9 cellular contexts compared by ENCODE assay signal in the genomic region with DNA sequence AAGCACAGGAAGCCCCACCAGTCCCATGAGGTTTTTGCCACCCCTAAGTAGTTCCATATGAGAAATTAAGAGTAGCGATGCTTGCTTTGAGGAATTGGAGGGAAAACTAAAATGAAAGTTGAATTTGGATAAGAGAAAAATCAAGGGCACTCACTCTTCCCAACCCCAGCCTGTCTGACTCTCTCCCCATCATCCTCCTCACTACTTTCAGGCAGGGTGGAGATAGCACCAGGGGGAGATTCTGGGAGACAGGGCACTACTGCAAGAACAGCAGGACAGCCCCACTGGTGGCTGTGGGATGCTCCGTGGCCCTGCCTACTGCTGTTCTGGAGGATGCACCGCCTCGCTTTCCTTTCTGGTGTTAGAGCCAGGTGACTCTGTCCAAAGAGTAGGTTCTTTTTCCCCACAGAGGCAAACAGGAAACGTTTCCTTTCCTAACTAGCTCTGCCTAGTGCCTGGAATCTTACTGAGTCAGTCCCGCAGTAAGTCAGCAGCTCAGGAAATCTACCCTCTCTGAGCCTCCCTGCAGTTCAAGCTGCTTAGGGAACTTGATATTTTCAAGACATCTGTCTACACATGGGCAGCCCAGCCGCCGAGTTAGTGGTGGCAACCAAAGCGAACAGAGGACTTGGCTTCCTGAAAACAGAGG. TPM values are rescaled to one million over a fixed set of nuclear protein-coding genes. Genes with fewer than 3 reads are reported as not detected.
DNase-seq lines count a peak whose midpoint lies in the region; ATAC-seq and TF ChIP-seq lines count a peak whose summit lies in the region.
"Had no signal": no experiment of that assay in that cellular context is flagged by ENCODE, and none has a peak within 500 bp of the region (broad histone marks: within the 10 kb centered on the region; RNA-seq: fewer than 3 reads in every experiment).

No MANE protein-coding gene starts in this region.

- no peaks in the 10 kb centered on the region for H3K9me3 ChIP-seq in liver (ENCODE audit: control insufficient read depth in 4 of 4, low read length in 3 of 4)
- H3K9me3 ChIP-seq: tibial nerve had no signal

- peaks cover 13% of the 10 kb centered on the region; the same call in 2 of the 3 replicates for H3K9me3 Mint-ChIP-seq in GM23338
- no peaks in the 10 kb centered on the region for H3K9me3 Mint-ChIP-seq in MCF 10A (ENCODE audit: unreplicated experiment)

- TF ChIP-seq RAD21 in liver (IDR thresholded peaks at IDR 0.05): no peak

- 67% methylated on average over 9 of the region's 9 CpGs for WGBS in liver

- no peak overlapping the region for H3K4me3 ChIP-seq in GM23338
- H3K4me3 ChIP-seq in liver (ENCODE audit: low read depth in 1 of 3, low read length in 3 of 3): no peak overlapping the region
- H3K4me3 ChIP-seq: tibial nerve had no signal

- H3K4me1 ChIP-seq in GM23338 (ENCODE audit: insufficient read depth): 0 out of 2 replicates have a peak, but pooled peaks cover 3% of the 10 kb centered on the region
- no peaks in the 10 kb centered on the region for H3K4me1 ChIP-seq in liver (ENCODE audit: control insufficient read depth in 4 of 4, insufficient read depth in 4 of 4, low read length in 3 of 4)

- H3K27ac Mint-ChIP-seq in GM23338: no peak overlapping the region
- no peak overlapping the region for H3K27ac Mint-ChIP-seq in MCF 10A (ENCODE audit: low read depth, unreplicated experiment)

- no TSS peak for BruUV-seq in MCF 10A (replicated peaks; lab: Mats Ljungman, UMichigan)

- no peaks in the 10 kb centered on the region for H3K79me2 ChIP-seq in GM23338 (replicated peaks; ENCODE audit: insufficient read depth)

- no peaks in the 10 kb centered on the region for H4K20me1 ChIP-seq in GM23338 (replicated peaks; ENCODE audit: insufficient read depth)

- DNase-seq in A172 (ENCODE audit: low spot score) (peak; percentile 42), GM23338 (ENCODE audit: low spot score) (no peak), amniotic epithelial cell (ENCODE audit: low read depth) (peak; percentile 32), cerebellum (ENCODE audit: low spot score) (no peak), glomerular visceral epithelial cell (ENCODE audit: extremely low spot score) (no peak), MCF 10A (ENCODE audit: unreplicated experiment) (no peak)

- H3K36me3 Mint-ChIP-seq in GM23338 (ENCODE audit: low read depth): peaks cover 2% of the 10 kb centered on the region; the same call in 1 of the 3 replicates
- no peaks in the 10 kb centered on the region for H3K36me3 Mint-ChIP-seq in MCF 10A (ENCODE audit: insufficient read depth, unreplicated experiment)

- POLR2A ChIA-PET in MCF 10A (lab: Yijun Ruan, JAX): interaction anchor here (1.0 to 1.3 kb wide), 5 partner anchors 9 to 113 kb away, joined by 3 read pairs; no protein-coding TSS in a partner anchor

- H3K27me3 Mint-ChIP-seq in GM23338 (ENCODE audit: insufficient read depth, low read depth, poor library complexity) (peaks cover 2% of the 10 kb centered on the region), MCF 10A (ENCODE audit: insufficient read depth, unreplicated experiment) (no peaks in the 10 kb centered on the region)

- H3K27ac ChIP-seq in GM23338 (ENCODE audit: low read depth) (no peak overlapping the region), liver (ENCODE audit: low read depth in 1 of 2, low read length in 2 of 2) (peak overlapping the region; percentile 31 to 48)

- no peak for ATAC-seq in GM23338
- ATAC-seq in HG03135 (IDR thresholded peaks at IDR 0.05; ENCODE audit: unreplicated experiment): no peak

- no peak for TF ChIP-seq CTCF in GM23338 (conservative IDR thresholded peaks at IDR 0.05; ENCODE audit: low read depth in 2 of 2)
- no peak for TF ChIP-seq CTCF in liver (IDR thresholded peaks at IDR 0.05; ENCODE audit: low read depth, low read length, missing input control)
- TF ChIP-seq CTCF in MCF 10A (IDR thresholded peaks at IDR 0.05; ENCODE audit: unreplicated experiment): no peak

- H3K4me1 Mint-ChIP-seq in GM23338 (peaks cover 2% of the 10 kb centered on the region; the same call in 2 of the 3 replicates), MCF 10A (ENCODE audit: insufficient read depth, unreplicated experiment) (peaks cover 8% of the 10 kb centered on the region)

- H3K4me2 ChIP-seq in GM23338: no peak overlapping the region

- CTCF ChIA-PET in MCF 10A (lab: Yijun Ruan, JAX): interaction anchor here (0.6 to 1.6 kb wide), 6 partner anchors 12 to 665 kb away, joined by 3 to 8 read pairs (median 5); no protein-coding TSS in a partner anchor

- intact Hi-C loops in MCF 10A (cut with micrococcal nuclease): no loop called here

- H2AFZ ChIP-seq in GM23338: peak overlapping the region; percentile 94

- H3F3A ChIP-seq in GM23338 (replicated peaks; ENCODE audit: low read depth): no peaks in the 10 kb centered on the region

- H3K27me3 ChIP-seq in GM23338 (ENCODE audit: insufficient read depth) (no peaks in the 10 kb centered on the region), liver (ENCODE audit: control insufficient read depth in 4 of 4, insufficient read depth in 4 of 4, low read length in 3 of 4) (no peaks in the 10 kb centered on the region)
- H3K27me3 ChIP-seq: tibial nerve had no signal

- no peaks in the 10 kb centered on the region for H3K9me2 ChIP-seq in GM23338 (ENCODE audit: insufficient read depth)

- no peak overlapping the region for H3K9ac ChIP-seq in liver (ENCODE audit: low read depth in 1 of 2, low read length in 2 of 2)

- H3K4me3 Mint-ChIP-seq in GM23338 (no peak overlapping the region), MCF 10A (ENCODE audit: unreplicated experiment) (no peak overlapping the region)

- H3K36me3 ChIP-seq in GM23338 (ENCODE audit: insufficient read depth): no peaks in the 10 kb centered on the region
- H3K36me3 ChIP-seq in liver (ENCODE audit: control insufficient read depth in 4 of 4, insufficient read depth in 3 of 4, low read depth in 1 of 4, low read length in 3 of 4): no peaks in the 10 kb centered on the region
- H3K36me3 ChIP-seq: tibial nerve had no signal

TF ChIP-seq in GM23338, 12 proteins besides CTCF, POLR2A, EP300 and RAD21 (continues in another document):
- TF ChIP-seq ZNF331 (CRISPR knock-in tag; IDR thresholded peaks at IDR 0.05; ENCODE audit: low read depth): no peak
- TF ChIP-seq, protein P1, sequence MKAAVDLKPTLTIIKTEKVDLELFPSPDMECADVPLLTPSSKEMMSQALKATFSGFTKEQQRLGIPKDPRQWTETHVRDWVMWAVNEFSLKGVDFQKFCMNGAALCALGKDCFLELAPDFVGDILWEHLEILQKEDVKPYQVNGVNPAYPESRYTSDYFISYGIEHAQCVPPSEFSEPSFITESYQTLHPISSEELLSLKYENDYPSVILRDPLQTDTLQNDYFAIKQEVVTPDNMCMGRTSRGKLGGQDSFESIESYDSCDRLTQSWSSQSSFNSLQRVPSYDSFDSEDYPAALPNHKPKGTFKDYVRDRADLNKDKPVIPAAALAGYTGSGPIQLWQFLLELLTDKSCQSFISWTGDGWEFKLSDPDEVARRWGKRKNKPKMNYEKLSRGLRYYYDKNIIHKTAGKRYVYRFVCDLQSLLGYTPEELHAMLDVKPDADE (IDR thresholded peaks at IDR 0.05): no peak
- no peak for TF ChIP-seq POLR2AphosphoS5 (IDR thresholded peaks at IDR 0.05; ENCODE audit: low read depth)
- TF ChIP-seq NANOG (IDR thresholded peaks at IDR 0.05; ENCODE audit: borderline replicate concordance): no peak
- no peak for TF ChIP-seq JUNB (IDR thresholded peaks at IDR 0.05; ENCODE audit: unreplicated experiment)

TF ChIP-seq in liver, 16 proteins besides CTCF, POLR2A, EP300 and RAD21:
- no peak for TF ChIP-seq NR2F2 (IDR thresholded peaks at IDR 0.05)
- no peak for TF ChIP-seq HNF4G (IDR thresholded peaks at IDR 0.05)
- no peak for TF ChIP-seq GABPA (IDR thresholded peaks at IDR 0.05 in 1 of 2, conservative IDR thresholded peaks at IDR 0.05 in 1 of 2)

RNA-seq across cellular contexts. Expression of a gene that starts 11.2 kb away (rescaled TPM):
- total RNA-seq in A172 (2014; rRNA removed; shearing (Covaris generic)): 86.1 and 89.5 TPM in 2 replicates
- total RNA-seq in GM23338 (2014; rRNA removed; shearing (Covaris generic)): 36.0 and 44.2 TPM in 2 replicates
- polyA plus RNA-seq in GM23338 (2016; fragmentation: Nextera tagmentation; extraction: Ambion mirVana) (15.6 and 15.9 TPM in 2 replicates), liver (100 to 1,000 TPM; 177 to 258 TPM)
- total RNA-seq in liver (100 to 1,000 TPM; 133 to 236 TPM), cerebellum (24.1 TPM), MCF 10A (2022) (83.6 and 103 TPM in 2 replicates)

RNA-seq across cellular contexts. Expression of a gene that starts 55.7 kb away (rescaled TPM):
- total RNA-seq in A172 (2014; rRNA removed; shearing (Covaris generic)): 15.0 and 28.2 TPM in 2 replicates
- 29.6 and 42.5 TPM in 2 replicates for total RNA-seq in GM23338 (2014; rRNA removed; shearing (Covaris generic))
- polyA plus RNA-seq in GM23338 (2016; fragmentation: Nextera tagmentation; extraction: Ambion mirVana): 30.8 and 31.4 TPM in 2 replicates
- total RNA-seq in liver: 10 to 100 TPM; 12.3 to 14.0 TPM
- polyA plus RNA-seq in liver: 10 to 100 TPM; 10.1 to 18.2 TPM
- 33.2 TPM for total RNA-seq in cerebellum
- 69.1 and 76.8 TPM in 2 replicates for total RNA-seq in MCF 10A (2022)

RNA-seq across cellular contexts. Expression of a gene that starts 56.5 kb away (rescaled TPM):
- 5.5 and 7.6 TPM in 2 replicates for total RNA-seq in A172 (2014; rRNA removed; shearing (Covaris generic))
- total RNA-seq in GM23338 (2014; rRNA removed; shearing (Covaris generic)): 7.5 and 15.2 TPM in 2 replicates
- polyA plus RNA-seq in GM23338 (2016; fragmentation: Nextera tagmentation; extraction: Ambion mirVana) (8.2 and 10.9 TPM in 2 replicates), liver (1 to 10 TPM; 2.5 to 3.2 TPM)
- total RNA-seq in liver (1 to 10 TPM; 2.1 to 2.3 TPM), cerebellum (15.6 TPM), MCF 10A (2022) (20.0 and 26.2 TPM in 2 replicates)

Comparison
In these comparisons a context has a peak if more than half of its experiments do, and no peak if none do; other contexts are left out.
1. DNase-seq: peak in A172 (single experiment) and amniotic epithelial cell (single experiment); none in GM23338 (single experiment), cerebellum (single experiment), glomerular visceral epithelial cell (single experiment) and MCF 10A (single experiment).